Comparison of ENCODE assay signal across 9 cellular contexts in the genomic region with DNA sequence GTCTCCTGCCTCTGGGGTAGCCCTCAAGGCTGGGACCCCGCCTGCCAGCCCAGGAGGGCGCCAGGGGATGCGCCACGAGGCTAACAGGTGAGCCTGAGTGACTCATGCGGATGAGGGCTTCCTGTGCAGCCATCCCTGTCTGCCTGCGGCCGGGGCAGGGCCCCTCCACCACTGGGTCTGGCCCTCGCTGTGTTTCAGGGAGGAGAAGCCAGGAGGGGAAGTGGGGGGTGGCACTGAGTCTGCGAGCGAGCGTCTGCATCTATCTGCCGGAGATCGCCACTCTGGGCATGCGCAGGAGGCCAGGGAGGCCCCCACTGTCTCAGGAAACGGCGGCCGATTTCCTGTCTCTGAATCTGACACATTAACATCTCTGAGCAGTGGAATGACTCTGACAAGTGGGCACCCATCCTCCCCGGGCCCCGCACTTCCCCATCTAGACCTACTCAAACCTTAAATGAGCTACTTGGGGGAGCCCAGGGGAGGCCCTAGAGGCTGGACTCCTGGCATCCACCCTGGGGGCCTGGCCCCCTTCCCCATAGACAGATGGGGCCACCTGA. TPM values are rescaled to one million over a fixed set of nuclear protein-coding genes. Genes with fewer than 3 reads are reported as not detected.
DNase-seq lines count a peak whose midpoint lies in the region; ATAC-seq and TF ChIP-seq lines count a peak whose summit lies in the region.
"Had no signal": no experiment of that assay in that cellular context is flagged by ENCODE, and none has a peak within 500 bp of the region (broad histone marks: within the 10 kb centered on the region; RNA-seq: fewer than 3 reads in every experiment).

No MANE protein-coding gene starts in this region.

- H3K27me3 Mint-ChIP-seq in CD4-positive, alpha-beta T cell = no peaks in the 10 kb centered on the region

- peak; percentile 87 for ATAC-seq in CD4-positive, alpha-beta T cell (ENCODE audit: poor library complexity)
- ATAC-seq in GM19455 (IDR thresholded peaks at IDR 0.05; ENCODE audit: unreplicated experiment) (peak; percentile 74), HG03575 (IDR thresholded peaks at IDR 0.05; ENCODE audit: extremely low read depth, insufficient number of reproducible peaks, low FRiP score, unreplicated experiment) (peak; percentile 51), Right ventricle myocardium superior (ENCODE audit: poor library complexity) (peak; percentile 46)

- CTCF ChIA-PET in CD4-positive, alpha-beta T cell (lab: Charles Lee) = no interaction called here

- H3K9me3 Mint-ChIP-seq in CD4-positive, alpha-beta T cell = no peaks in the 10 kb centered on the region

- intact Hi-C loops in CD4-positive, alpha-beta T cell (cut with DNase I, micrococcal nuclease) = loop anchor here (1.0 to 5.0 kb wide), 4 partner anchors 20 to 46 kb away; partner anchors contain the start of genes DCAF15 (in 2 of the 2), IL27RA (in 1 of the 2) and RFX1 (in 1 of the 2)
- intact Hi-C loops in Right ventricle myocardium superior (cut with DNase I) = no loop called here
- intact Hi-C loops in posterior cingulate gyrus (cut with DNase I) = no loop called here

- no peak for TF ChIP-seq CTCF in CD4-positive, alpha-beta T cell (IDR thresholded peaks at IDR 0.05)

- H3K4me3 Mint-ChIP-seq in CD4-positive, alpha-beta T cell = peak overlapping the region; percentile 83

- peaks cover 32% of the 10 kb centered on the region for H3K36me3 Mint-ChIP-seq in CD4-positive, alpha-beta T cell (ENCODE audit: low read depth)

- H3K27ac ChIP-seq in CD4-positive, alpha-beta T cell (ENCODE audit: low read depth, low read length) = peak overlapping the region; percentile 97

- H3K9me3 ChIP-seq in CD4-positive, alpha-beta T cell (ENCODE audit: control insufficient read depth, low read length) = no peaks in the 10 kb centered on the region

- POLR2A ChIA-PET in CD4-positive, alpha-beta T cell (lab: Charles Lee) = interaction anchor here (1.0 to 4.8 kb wide), 10 partner anchors 8 to 140 kb away, joined by 3 to 33 read pairs (median 8); partner anchors contain the start of genes DCAF15, IL27RA and RFX1

- H3K27me3 ChIP-seq in CD4-positive, alpha-beta T cell (ENCODE audit: control insufficient read depth, insufficient read depth, low read length) = no peaks in the 10 kb centered on the region

- peak overlapping the region; percentile 97 for H3K27ac Mint-ChIP-seq in CD4-positive, alpha-beta T cell

- DNase-seq in CD4-positive, alpha-beta T cell = peak; percentile 95 to 100 (median 99)
- DNase-seq in SHP77 treated with DMSO at 0.1 percent for 48 hours (lab: John Stamatoyannopoulos, UW) (peak; percentile 58), Right ventricle myocardium superior (peak; percentile 93), posterior cingulate gyrus (peak; percentile 36 to 94 (median 68)), ureter (ENCODE audit: low spot score) (peak; percentile 86)
- peak; percentile 99 for DNase-seq in activated gamma-delta T cell treated with anti-CD3 and anti-CD28 coated beads, Interleukin-2, amount 50 U/mL, for 16 hours (ENCODE audit: low read depth)

- H3K4me1 Mint-ChIP-seq in CD4-positive, alpha-beta T cell (ENCODE audit: low read depth) = peaks cover 88% of the 10 kb centered on the region

RNA-seq across cellular contexts. Expression of gene RFX1, which starts 19.7 kb away (rescaled TPM):
- 10 to 100 TPM; 14.6 to 16.3 TPM for total RNA-seq in CD4-positive, alpha-beta T cell
- total RNA-seq in Right ventricle myocardium superior = 13.0 TPM
- total RNA-seq in ureter = 16.4 TPM

RNA-seq across cellular contexts. Expression of gene DCAF15, which starts 34.1 kb away (rescaled TPM):
- total RNA-seq in CD4-positive, alpha-beta T cell = 10 to 100 TPM; 84.9 to 85.0 TPM
- 15.4 TPM for total RNA-seq in Right ventricle myocardium superior
- 30.0 TPM for total RNA-seq in ureter

RNA-seq across cellular contexts. Expression of gene RLN3, which starts 41.5 kb away (rescaled TPM):
- not detected for total RNA-seq in CD4-positive, alpha-beta T cell
- total RNA-seq in Right ventricle myocardium superior (not detected), ureter (not detected)
- total RNA-seq: LHCN-M2 had no signal

RNA-seq across cellular contexts. Expression of gene IL27RA, which starts 45.1 kb away (rescaled TPM):
- total RNA-seq in CD4-positive, alpha-beta T cell = 10 to 100 TPM; 25.0 to 26.7 TPM
- total RNA-seq in Right ventricle myocardium superior (5.3 TPM), ureter (5.1 TPM)

RNA-seq across cellular contexts. Expression of gene PODNL1, which starts 48.2 kb away (rescaled TPM):
- total RNA-seq in CD4-positive, alpha-beta T cell = not detected
- total RNA-seq in Right ventricle myocardium superior (3.1 TPM), ureter (7.9 TPM)

Comparison
In these comparisons a context has a peak if more than half of its experiments do, and no peak if none do; other contexts are left out.
1. Peak in every context shown above with its lines: DNase-seq, ATAC-seq and H3K27ac ChIP-seq.
2. intact Hi-C loops: an anchor here in CD4-positive, alpha-beta T cell (1.0 to 5.0 kb wide); none called in Right ventricle myocardium superior and posterior cingulate gyrus.